In the genomic region with DNA sequence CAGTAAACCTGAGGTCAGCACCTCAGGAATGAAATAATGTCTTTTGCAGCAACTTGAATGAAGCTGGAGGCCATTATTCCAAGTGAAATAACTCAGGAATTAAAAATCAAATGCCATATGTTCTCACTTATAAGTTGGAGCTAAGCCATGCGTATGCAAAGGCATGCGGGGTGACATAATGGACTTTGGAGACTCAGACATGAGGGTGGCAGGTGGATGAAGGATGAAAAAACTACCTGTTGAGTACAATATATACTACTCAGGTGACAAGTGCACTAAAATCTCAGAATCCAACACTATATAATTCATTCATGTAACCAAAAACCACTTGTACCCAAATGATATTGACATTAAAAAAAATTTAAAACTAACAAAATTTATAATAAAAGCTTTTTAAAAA, we compare ENCODE assay signal across 25 cellular contexts.
DNase-seq lines count a peak whose midpoint lies in the region; ATAC-seq, FAIRE-seq and TF ChIP-seq lines count a peak whose summit lies in the region.
"Had no signal": no experiment of that assay in that cellular context is flagged by ENCODE, and none has a peak within 500 bp of the region (broad histone marks: within the 10 kb centered on the region; RNA-seq: fewer than 3 reads in every experiment).

No MANE protein-coding gene starts in this region.

- H4K20me1 ChIP-seq in SK-N-SH (ENCODE audit: insufficient read depth) (peaks cover 30% of the 10 kb centered on the region), BLaER1 (peaks cover 54% of the 10 kb centered on the region), OCI-LY1 (ENCODE audit: insufficient read depth, low read length) (no peaks in the 10 kb centered on the region)

- H3K27me3 Mint-ChIP-seq in naive B cell: no peaks in the 10 kb centered on the region
- H3K27me3 Mint-ChIP-seq: activated CD4-positive, alpha-beta memory T cell treated with anti-CD3 and anti-CD28 coated beads, Interleukin-2, amount 10 ng/mL, durations not matched to agents 7 days and 5 days had no signal

- no peak for TF ChIP-seq POLR2A in Peyer's patch (IDR thresholded peaks at IDR 0.05)

- H3K4me3 Mint-ChIP-seq in naive B cell: peak overlapping the region in 5 of 8 donors; percentile 12 to 83 (median 61)
- H3K4me3 Mint-ChIP-seq: activated CD4-positive, alpha-beta memory T cell treated with anti-CD3 and anti-CD28 coated beads, Interleukin-2, amount 10 ng/mL, durations not matched to agents 7 days and 5 days had no signal

- ATAC-seq in SK-N-SH treated with all-trans-retinoic acid at 6 μM for 48 hours (no peak), naive B cell (ENCODE audit: low read depth in 2 of 2) (no peak)

- H3K9ac ChIP-seq in SK-N-SH: no peak overlapping the region
- no peak overlapping the region for H3K9ac ChIP-seq in BLaER1
- H3K9ac ChIP-seq in OCI-LY1 (ENCODE audit: low read length): no peak overlapping the region

- WGBS in SK-N-SH (ENCODE audit: low lambda C conversion rate): 45% methylated on average over 2 of the region's 2 CpGs

- POLR2A ChIA-PET in SK-N-SH (lab: Yijun Ruan, JAX): no interaction called here

- H3K9me3 ChIP-seq in SK-N-SH: no peaks in the 10 kb centered on the region
- H3K9me3 ChIP-seq in BLaER1: no peaks in the 10 kb centered on the region; the same call in 1 of the 2 replicates
- H3K9me3 ChIP-seq in OCI-LY1 (ENCODE audit: low read length): no peaks in the 10 kb centered on the region; the same call in 1 of the 2 replicates
- H3K9me3 ChIP-seq in Peyer's patch: no peaks in the 10 kb centered on the region
- H3K9me3 ChIP-seq: adrenal gland, spleen, upper lobe of left lung had no signal

- no peaks in the 10 kb centered on the region for H3K9me3 Mint-ChIP-seq in naive B cell

- FAIRE-seq in D721Med (lab: Jason Lieb, UNC): no peak
- FAIRE-seq: bronchial epithelial cell had no signal

- no peak overlapping the region for H2AFZ ChIP-seq in SK-N-SH (ENCODE audit: low read depth)
- no peak overlapping the region for H2AFZ ChIP-seq in OCI-LY1 (ENCODE audit: low read length)

- H3K27ac Mint-ChIP-seq in naive B cell: no peak overlapping the region
- H3K27ac Mint-ChIP-seq: activated CD4-positive, alpha-beta memory T cell treated with anti-CD3 and anti-CD28 coated beads, Interleukin-2, amount 10 ng/mL, durations not matched to agents 7 days and 5 days had no signal

- H3K4me1 ChIP-seq in SK-N-SH (ENCODE audit: control insufficient read depth in 1 of 2, insufficient read depth in 2 of 2, low read depth in 1 of 2, low read length in 1 of 2): peaks cover 4 to 14% of the 10 kb centered on the region in 2 experiments; a peak in 2 of 4 replicates
- peaks cover 33% of the 10 kb centered on the region for H3K4me1 ChIP-seq in BLaER1
- peaks cover 21% of the 10 kb centered on the region for H3K4me1 ChIP-seq in OCI-LY1 (ENCODE audit: insufficient read depth, low read length, severe bottlenecking)
- H3K4me1 ChIP-seq in Peyer's patch: peaks cover 0 to 19% (median 3%) of the 10 kb centered on the region in 4 donors

- no peak for TF ChIP-seq CTCF in SK-N-SH (IDR thresholded peaks at IDR 0.05)
- no peak for TF ChIP-seq CTCF in OCI-LY1 (IDR thresholded peaks at IDR 0.05; ENCODE audit: low read length)
- TF ChIP-seq CTCF in D721Med (IDR thresholded peaks at IDR 0.05; ENCODE audit: insufficient read depth, missing control alignments): no peak
- no peak for TF ChIP-seq CTCF in Peyer's patch (IDR thresholded peaks at IDR 0.05)

- no peak for TF ChIP-seq EP300 in SK-N-SH (IDR thresholded peaks at IDR 0.05; ENCODE audit: borderline replicate concordance in 1 of 2, low read depth in 1 of 2, low read length in 1 of 2)

- H3K79me2 ChIP-seq in SK-N-SH (ENCODE audit: insufficient read depth) (peaks cover 78% of the 10 kb centered on the region), OCI-LY1 (ENCODE audit: insufficient read depth, low read length) (peaks cover 50% of the 10 kb centered on the region)

- no peak for TF ChIP-seq RAD21 in SK-N-SH (IDR thresholded peaks at IDR 0.05; ENCODE audit: low read length)

- H3K36me3 ChIP-seq in SK-N-SH (replicated peaks in 1 of 2; ENCODE audit: control insufficient read depth in 1 of 2, insufficient read depth in 2 of 2, low read length in 1 of 2) (peaks cover 12 to 31% of the 10 kb centered on the region in 2 experiments), BLaER1 (peaks cover 51% of the 10 kb centered on the region), OCI-LY1 (ENCODE audit: insufficient read depth, low read length) (peaks cover 26% of the 10 kb centered on the region), Peyer's patch (no peaks in the 10 kb centered on the region)
- H3K36me3 ChIP-seq: adrenal gland had no signal

- no peak for DNase-seq in SK-N-SH
- no peak for DNase-seq in naive B cell
- DNase-seq in Kasumi-1 (lab: John Stamatoyannopoulos, UW): no peak
- DNase-seq in D721Med (ENCODE audit: insufficient read length, low spot score): no peak
- DNase-seq in Peyer's patch: no peak
- DNase-seq: activated CD4-positive, alpha-beta memory T cell treated with anti-CD3 and anti-CD28 coated beads, Interleukin-2, amount 10 ng/mL, durations not matched to agents 7 days and 5 days; activated T-cell treated with anti-CD3 and anti-CD28 coated beads, Interleukin-2, amount 50 U/mL, for 1 hour; adrenal gland; cortex of kidney; GDM1; head of caudate nucleus; IMR-90; MM.1S; NCI-H1436; NCI-H524; occipital lobe; retina; stimulated activated CD4-positive, alpha-beta T cell treated with anti-CD3 and anti-CD28 coated beads, Interleukin-4, amount 100 ng/mL, for 24 hours; SW 1271; upper lobe of left lung had no signal

- H3K9me2 ChIP-seq in SK-N-SH (no peaks in the 10 kb centered on the region), OCI-LY1 (ENCODE audit: low read depth, low read length) (no peaks in the 10 kb centered on the region)

- CTCF ChIA-PET in SK-N-SH (lab: Yijun Ruan, JAX): no interaction called here

- peaks cover 21 to 39% (median 23%) of the 10 kb centered on the region in 3 donors for H3K4me1 Mint-ChIP-seq in naive B cell

- H3K27ac ChIP-seq in SK-N-SH (ENCODE audit: low read depth in 2 of 2, low read length in 1 of 2): no peak overlapping the region
- H3K27ac ChIP-seq in BLaER1: no peak overlapping the region
- H3K27ac ChIP-seq in OCI-LY1 (ENCODE audit: low read depth, low read length, poor library complexity, severe bottlenecking): no peak overlapping the region
- no peak overlapping the region for H3K27ac ChIP-seq in Peyer's patch
- H3K27ac ChIP-seq: adrenal gland, spleen, upper lobe of left lung had no signal

- H3K36me3 Mint-ChIP-seq in naive B cell: no peaks in the 10 kb centered on the region

- peaks cover 3% of the 10 kb centered on the region for H3F3A ChIP-seq in SK-N-SH (replicated peaks; ENCODE audit: insufficient read depth)
- 0 out of 2 replicates have a peak, but pooled peaks cover 3% of the 10 kb centered on the region for H3F3A ChIP-seq in OCI-LY1 (ENCODE audit: insufficient read depth, low read length)

- H3K27me3 ChIP-seq in SK-N-SH (ENCODE audit: insufficient read depth) (no peaks in the 10 kb centered on the region), BLaER1 (no peaks in the 10 kb centered on the region), OCI-LY1 (ENCODE audit: insufficient read depth, low read length) (no peaks in the 10 kb centered on the region), Peyer's patch (no peaks in the 10 kb centered on the region)
- H3K27me3 ChIP-seq: adrenal gland, spleen, upper lobe of left lung had no signal

- no peak overlapping the region for H3K4me3 ChIP-seq in SK-N-SH (ENCODE audit: low read depth in 2 of 2, low read length in 1 of 2)
- H3K4me3 ChIP-seq in BLaER1: no peak overlapping the region
- no peak overlapping the region for H3K4me3 ChIP-seq in OCI-LY1 (ENCODE audit: low read depth, low read length, poor library complexity, severe bottlenecking)
- no peak overlapping the region for H3K4me3 ChIP-seq in Peyer's patch
- H3K4me3 ChIP-seq: adrenal gland, upper lobe of left lung had no signal

- H3K4me2 ChIP-seq in SK-N-SH (0 out of 2 replicates have a peak overlapping the region, but pooled peaks have one; percentile 93), BLaER1 (0 out of 2 replicates have a peak overlapping the region, but pooled peaks have one; percentile 89), OCI-LY1 (ENCODE audit: low read length) (0 out of 2 replicates have a peak overlapping the region, but pooled peaks have one; percentile 69)

TF ChIP-seq in SK-N-SH, 30 proteins besides CTCF, POLR2A, EP300 and RAD21:
- TF ChIP-seq SMC3 (IDR thresholded peaks at IDR 0.05; ENCODE audit: low read depth, low read length) (no peak), RXRA (IDR thresholded peaks at IDR 0.05; ENCODE audit: borderline replicate concordance, low read depth) (no peak), CHD2 (IDR thresholded peaks at IDR 0.05; ENCODE audit: low read length, partially characterized antibody) (no peak), NRF1 (IDR thresholded peaks at IDR 0.05; ENCODE audit: low read depth, low read length) (no peak), MEF2A (IDR thresholded peaks at IDR 0.05; ENCODE audit: borderline replicate concordance, low read depth) (no peak), YY1 (IDR thresholded peaks at IDR 0.05; ENCODE audit: low read depth) (no peak), TCF12 (IDR thresholded peaks at IDR 0.05) (no peak), ELF1 (IDR thresholded peaks at IDR 0.05) (no peak), RCOR1 (IDR thresholded peaks at IDR 0.05; ENCODE audit: low read length) (no peak), RFX5 (IDR thresholded peaks at IDR 0.05; ENCODE audit: low read length) (no peak)

TF ChIP-seq in SK-N-SH treated with all-trans-retinoic acid at 6 μM for 48 hours, 23 proteins besides CTCF, POLR2A, EP300 and RAD21 (continues in another document):
- TF ChIP-seq ZNF70 (CRISPR knock-in tag; IDR thresholded peaks at IDR 0.05) (no peak), ZNF8 (CRISPR knock-in tag; IDR thresholded peaks at IDR 0.05) (no peak), ESRRG (CRISPR knock-in tag; IDR thresholded peaks at IDR 0.05) (no peak), ZC3H10 (CRISPR knock-in tag; IDR thresholded peaks at IDR 0.05) (no peak), CSDC2 (CRISPR knock-in tag; IDR thresholded peaks at IDR 0.05) (no peak), RARB (CRISPR knock-in tag; IDR thresholded peaks at IDR 0.05) (no peak), OSR1 (CRISPR knock-in tag; IDR thresholded peaks at IDR 0.05) (no peak), ZNF565 (CRISPR knock-in tag; conservative IDR thresholded peaks at IDR 0.05; ENCODE audit: low read depth) (no peak), PPARA (CRISPR knock-in tag; IDR thresholded peaks at IDR 0.05; ENCODE audit: borderline replicate concordance) (no peak)
- TF ChIP-seq, protein P1, sequence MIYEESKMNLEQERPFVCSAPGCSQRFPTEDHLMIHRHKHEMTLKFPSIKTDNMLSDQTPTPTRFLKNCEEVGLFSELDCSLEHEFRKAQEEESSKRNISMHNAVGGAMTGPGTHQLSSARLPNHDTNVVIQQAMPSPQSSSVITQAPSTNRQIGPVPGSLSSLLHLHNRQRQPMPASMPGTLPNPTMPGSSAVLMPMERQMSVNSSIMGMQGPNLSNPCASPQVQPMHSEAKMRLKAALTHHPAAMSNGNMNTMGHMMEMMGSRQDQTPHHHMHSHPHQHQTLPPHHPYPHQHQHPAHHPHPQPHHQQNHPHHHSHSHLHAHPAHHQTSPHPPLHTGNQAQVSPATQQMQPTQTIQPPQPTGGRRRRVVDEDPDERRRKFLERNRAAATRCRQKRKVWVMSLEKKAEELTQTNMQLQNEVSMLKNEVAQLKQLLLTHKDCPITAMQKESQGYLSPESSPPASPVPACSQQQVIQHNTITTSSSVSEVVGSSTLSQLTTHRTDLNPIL (CRISPR knock-in tag; IDR thresholded peaks at IDR 0.05; ENCODE audit: low read depth): no peak
